ENCODE assay signal across 14 cellular contexts in the genomic region with DNA sequence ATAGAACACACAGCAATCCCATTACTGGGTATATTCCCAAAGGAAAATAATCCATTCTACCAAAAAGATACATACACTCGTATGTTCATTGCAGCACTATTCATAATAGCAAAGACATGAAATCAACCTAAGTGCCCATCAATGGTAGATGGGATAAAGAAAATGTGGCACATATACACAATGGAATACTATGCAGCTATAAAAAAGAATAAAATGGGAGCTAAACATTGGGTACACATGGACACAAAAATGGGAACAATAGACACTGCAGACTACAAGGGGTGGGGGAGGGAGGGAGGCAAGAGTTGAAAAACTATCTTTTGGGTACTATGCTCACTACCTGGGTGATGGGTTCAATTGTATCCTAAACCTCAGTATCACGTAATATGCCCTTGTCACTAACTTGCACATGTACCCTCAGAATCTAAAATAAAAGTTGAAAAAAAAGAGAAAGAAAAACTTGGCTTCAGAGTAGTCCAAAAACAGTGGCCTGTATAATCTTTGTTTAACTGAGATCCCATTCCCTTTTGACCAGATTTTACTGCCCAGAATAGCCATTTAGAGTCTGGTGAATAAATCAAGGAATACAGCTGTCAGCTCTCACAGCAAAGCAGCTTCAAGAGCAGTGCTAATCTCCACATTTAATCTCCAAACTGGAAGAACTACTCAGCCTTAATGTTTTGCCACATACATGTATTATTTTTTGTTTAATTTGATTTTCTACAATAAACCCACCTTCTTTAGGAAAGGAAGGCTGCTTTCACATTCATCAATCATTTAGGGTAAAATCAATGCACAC. TPM values are rescaled to one million over a fixed set of nuclear protein-coding genes. Genes with fewer than 3 reads are reported as not detected.
A peak's percentile ranks its signal among the peaks of the same experiment; 100 is the strongest.
DNase-seq lines count a peak whose midpoint lies in the region; ATAC-seq, FAIRE-seq and TF ChIP-seq lines count a peak whose summit lies in the region.
"Had no signal": no experiment of that assay in that cellular context is flagged by ENCODE, and none has a peak within 500 bp of the region (broad histone marks: within the 10 kb centered on the region; RNA-seq: fewer than 3 reads in every experiment).

No MANE protein-coding gene starts in this region.

- no peak overlapping the region for H3K4me3 ChIP-seq in gastrocnemius medialis
- H3K4me3 ChIP-seq: PC-9 had no signal

- H3K27me3 ChIP-seq in gastrocnemius medialis: no peaks in the 10 kb centered on the region

- no peak for ATAC-seq in gastrocnemius medialis
- no peak for ATAC-seq in left colon
- ATAC-seq: T-cell had no signal

- no peaks in the 10 kb centered on the region for H3K9me3 ChIP-seq in gastrocnemius medialis

- intact Hi-C loops in gastrocnemius medialis (cut with DNase I; ENCODE audit: low total_unique reads): loop anchor here (5.0 kb wide), 1 partner anchor 55 kb away; the partner anchor contains the start of gene XRN1
- intact Hi-C loops in left colon (cut with DNase I, micrococcal nuclease): no loop called here

- H3K36me3 ChIP-seq in gastrocnemius medialis: peaks cover 2 to 22% of the 10 kb centered on the region in 2 donors

- no peak for DNase-seq in D721Med (ENCODE audit: insufficient read length, low spot score)
- DNase-seq in NCI-H524 treated with DMSO at 0.1 percent for 48 hours (lab: John Stamatoyannopoulos, UW): peak; percentile 15
- peak; percentile 15 for DNase-seq in amniotic epithelial cell (ENCODE audit: low read depth)
- no peak for DNase-seq in gastrocnemius medialis
- no peak for DNase-seq in left colon
- no peak for DNase-seq in NCI-H345 treated with DMSO at 0.1 percent for 48 hours (lab: John Stamatoyannopoulos, UW; ENCODE audit: unreplicated experiment)
- no peak for DNase-seq in NCI-H2029 (lab: John Stamatoyannopoulos, UW)
- DNase-seq: CD4-positive, alpha-beta T cell; Karpas-422; NCI-H1105; NCI-H1694 treated with DMSO at 0.1 percent for 48 hours; NCI-H345; PC-9; T-cell had no signal

- H3K4me1 ChIP-seq in gastrocnemius medialis: peaks cover 10 to 30% of the 10 kb centered on the region in 2 donors

- TF ChIP-seq POLR2A in gastrocnemius medialis (IDR thresholded peaks at IDR 0.05): no peak

- peak overlapping the region in 3 of 4 donors; percentile 74 to 75 (median 74) for H3K27ac ChIP-seq in gastrocnemius medialis

- no peak for TF ChIP-seq CTCF in D721Med (IDR thresholded peaks at IDR 0.05; ENCODE audit: insufficient read depth, missing control alignments)
- TF ChIP-seq CTCF in gastrocnemius medialis (IDR thresholded peaks at IDR 0.05 in 4 of 5, conservative IDR thresholded peaks at IDR 0.05 in 1 of 5): no peak

- in situ Hi-C loops in gastrocnemius medialis (cut with MboI; ENCODE audit: low sequenced_read_pairs in 4 of 4): no loop called here

- peak; percentile 73 for FAIRE-seq in D721Med (lab: Jason Lieb, UNC)

RNA-seq across cellular contexts. Expression of gene XRN1, which starts 54.5 kb away (rescaled TPM):
- 10 to 100 TPM; 41.8 to 52.2 (median 47.3) TPM for total RNA-seq in gastrocnemius medialis
- total RNA-seq in left colon: 10 to 100 TPM; 46.1 to 46.9 TPM

Comparison
In these comparisons a context has a peak if more than half of its experiments do, and no peak if none do; other contexts are left out.
1. DNase-seq: peak in NCI-H524 treated with DMSO at 0.1 percent for 48 hours (single experiment) and amniotic epithelial cell (single experiment); none in D721Med (single experiment), gastrocnemius medialis (0 of 2), left colon (0 of 2), NCI-H345 treated with DMSO at 0.1 percent for 48 hours (single experiment) and NCI-H2029 (single experiment).